Comparison of ENCODE assay signal across 30 cellular contexts in genomic region chr2:159069229-159069628, GRCh38.
DNase-seq lines count a peak whose midpoint lies in the region; TF ChIP-seq lines count a peak whose summit lies in the region.
"Had no signal": no experiment of that assay in that cellular context is flagged by ENCODE, and none has a peak within 500 bp of the region (broad histone marks: within the 10 kb centered on the region; RNA-seq: fewer than 3 reads in every experiment).

No MANE protein-coding gene starts in this region.

- no peaks in the 10 kb centered on the region for H4K20me1 ChIP-seq in fibroblast of lung (ENCODE audit: control insufficient read depth, extremely low read depth, insufficient read depth, low read length)

- DNase-seq in DMS53 (lab: John Stamatoyannopoulos, UW) (peak; percentile 37), DMS53 treated with DMSO at 0.1 percent for 48 hours (lab: John Stamatoyannopoulos, UW; ENCODE audit: unreplicated experiment) (no peak), SJSA1 (ENCODE audit: low read depth in 1 of 2, low spot score in 2 of 2) (no peak), fibroblast of lung (ENCODE audit: low read depth in 2 of 2) (no peak), osteocyte (ENCODE audit: extremely low spot score, unreplicated experiment) (no peak), cerebellum (ENCODE audit: low spot score) (no peak), RPMI8226 (no peak)
- no peak for DNase-seq in activated CD4-positive, alpha-beta memory T cell treated with anti-CD3 and anti-CD28 coated beads for 36 hours
- DNase-seq: activated CD4-positive, alpha-beta T cell treated with anti-CD3 and anti-CD28 coated beads for 48 hours; activated gamma-delta T cell treated with Interleukin-2 at 50 U/mL for 16 hours; activated T-cell treated with anti-CD3 and anti-CD28 coated beads, Interleukin-2, amount 50 U/mL, for 1 hour; CD4-positive, CD25-positive, alpha-beta regulatory T cell; effector memory CD4-positive, alpha-beta T cell; GOT3; hypothalamus; immature natural killer cell; naive thymus-derived CD8-positive, alpha-beta T cell; NCI-H146; NCI-H2107; NCI-H446 treated with DMSO at 0.1 percent for 48 hours; NCI-H82; pancreas; right lobe of liver; stimulated activated CD4-positive, alpha-beta T cell treated with anti-CD3 and anti-CD28 coated beads, Interleukin-4, amount 100 ng/mL, for 4 hours; WERI-Rb-1 had no signal

- H3K4me3 Mint-ChIP-seq in osteocyte (ENCODE audit: unreplicated experiment) = no peak overlapping the region
- H3K4me3 Mint-ChIP-seq in activated CD4-positive, alpha-beta memory T cell treated with anti-CD3 and anti-CD28 coated beads for 36 hours = no peak overlapping the region
- H3K4me3 Mint-ChIP-seq: brain; CD4-positive, CD25-positive, alpha-beta regulatory T cell; immature natural killer cell; naive thymus-derived CD8-positive, alpha-beta T cell; stimulated activated memory B cell treated with anti-CD40 and anti-IgM and Interleukin-4, amounts not matched to agents 10 μg/mL and 1 μg/mL and 100 μg/mL, for 72 hours had no signal

- H3K4me1 ChIP-seq in SJSA1 (replicated peaks) (peaks cover 80% of the 10 kb centered on the region), fibroblast of lung (ENCODE audit: control insufficient read depth, extremely low read depth, insufficient read depth, low read length) (peaks cover 32% of the 10 kb centered on the region)

- no peak overlapping the region for H3K9ac ChIP-seq in fibroblast of lung (ENCODE audit: insufficient read depth, low read length)

- H3K27me3 ChIP-seq in SJSA1 (replicated peaks) (no peaks in the 10 kb centered on the region), fibroblast of lung (ENCODE audit: control insufficient read depth, insufficient read depth, low read length) (no peaks in the 10 kb centered on the region)
- H3K27me3 ChIP-seq: pancreas, right lobe of liver had no signal

- H3K4me3 ChIP-seq in SJSA1 (no peak overlapping the region), fibroblast of lung (replicated peaks in 1 of 4; ENCODE audit: control extremely low read depth in 1 of 4, insufficient read depth in 1 of 4, low read depth in 3 of 4, low read length in 4 of 4) (no peak overlapping the region)
- H3K4me3 ChIP-seq: coronary artery, GM12878, pancreas, right lobe of liver had no signal

- no peaks in the 10 kb centered on the region for H3K9me3 ChIP-seq in SJSA1 (replicated peaks)
- H3K9me3 ChIP-seq in fibroblast of lung (ENCODE audit: control insufficient read depth, insufficient read depth, low read depth, low read length) = no peaks in the 10 kb centered on the region
- H3K9me3 ChIP-seq: pancreas, right lobe of liver had no signal

- H3K4me2 ChIP-seq in fibroblast of lung (ENCODE audit: extremely low read depth, insufficient read depth, low read length) = no peak overlapping the region

- POLR2A ChIA-PET in activated CD4-positive, alpha-beta memory T cell treated with anti-CD3 and anti-CD28 coated beads for 36 hours (lab: Charles Lee) = no interaction called here

- no peaks in the 10 kb centered on the region for H3K27me3 Mint-ChIP-seq in osteocyte (ENCODE audit: unreplicated experiment)
- no peaks in the 10 kb centered on the region for H3K27me3 Mint-ChIP-seq in activated CD4-positive, alpha-beta memory T cell treated with anti-CD3 and anti-CD28 coated beads for 36 hours
- H3K27me3 Mint-ChIP-seq: brain; naive thymus-derived CD8-positive, alpha-beta T cell; stimulated activated memory B cell treated with anti-CD40 and anti-IgM and Interleukin-4, amounts not matched to agents 10 μg/mL and 1 μg/mL and 100 μg/mL, for 72 hours had no signal

- H3K36me3 Mint-ChIP-seq in osteocyte (ENCODE audit: unreplicated experiment) = peaks cover 24% of the 10 kb centered on the region
- H3K36me3 Mint-ChIP-seq in activated CD4-positive, alpha-beta memory T cell treated with anti-CD3 and anti-CD28 coated beads for 36 hours = no peaks in the 10 kb centered on the region
- H3K36me3 Mint-ChIP-seq: CD4-positive, CD25-positive, alpha-beta regulatory T cell; immature natural killer cell; naive thymus-derived CD8-positive, alpha-beta T cell; stimulated activated memory B cell treated with anti-CD40 and anti-IgM and Interleukin-4, amounts not matched to agents 10 μg/mL and 1 μg/mL and 100 μg/mL, for 72 hours had no signal

- H3K27ac ChIP-seq in SJSA1 (peak overlapping the region; percentile 81), fibroblast of lung (ENCODE audit: insufficient read depth, low read length) (peak overlapping the region; percentile 60)
- H3K27ac ChIP-seq: 22Rv1, pancreas, right lobe of liver, WERI-Rb-1 had no signal

- peaks cover 66% of the 10 kb centered on the region for H3K4me1 Mint-ChIP-seq in osteocyte (ENCODE audit: unreplicated experiment)
- H3K4me1 Mint-ChIP-seq in activated CD4-positive, alpha-beta memory T cell treated with anti-CD3 and anti-CD28 coated beads for 36 hours (ENCODE audit: low read depth) = no peaks in the 10 kb centered on the region
- H3K4me1 Mint-ChIP-seq: CD4-positive, CD25-positive, alpha-beta regulatory T cell; immature natural killer cell; naive thymus-derived CD8-positive, alpha-beta T cell had no signal

- no peak overlapping the region for H2AFZ ChIP-seq in fibroblast of lung (ENCODE audit: low read length)

- peaks cover 3% of the 10 kb centered on the region for H3K79me2 ChIP-seq in fibroblast of lung (ENCODE audit: control insufficient read depth, insufficient read depth, low read length)

- no peaks in the 10 kb centered on the region for H3K9me3 Mint-ChIP-seq in osteocyte (ENCODE audit: unreplicated experiment)
- no peaks in the 10 kb centered on the region for H3K9me3 Mint-ChIP-seq in activated CD4-positive, alpha-beta memory T cell treated with anti-CD3 and anti-CD28 coated beads for 36 hours
- H3K9me3 Mint-ChIP-seq: brain; CD4-positive, CD25-positive, alpha-beta regulatory T cell; immature natural killer cell; naive thymus-derived CD8-positive, alpha-beta T cell; stimulated activated memory B cell treated with anti-CD40 and anti-IgM and Interleukin-4, amounts not matched to agents 10 μg/mL and 1 μg/mL and 100 μg/mL, for 72 hours had no signal

- TF ChIP-seq CTCF in fibroblast of lung (conservative IDR thresholded peaks at IDR 0.05 in 1 of 2, IDR thresholded peaks at IDR 0.05 in 1 of 2; ENCODE audit: low read depth in 1 of 2, low read length in 2 of 2) (no peak), osteocyte (IDR thresholded peaks at IDR 0.05) (no peak)

- H3K36me3 ChIP-seq in SJSA1 (peaks cover 19% of the 10 kb centered on the region), fibroblast of lung (ENCODE audit: control insufficient read depth, insufficient read depth, low read length) (no peaks in the 10 kb centered on the region)
- H3K36me3 ChIP-seq: pancreas, right lobe of liver, WERI-Rb-1 had no signal

- peak overlapping the region; percentile 86 for H3K27ac Mint-ChIP-seq in osteocyte (ENCODE audit: unreplicated experiment)
- H3K27ac Mint-ChIP-seq in activated CD4-positive, alpha-beta memory T cell treated with anti-CD3 and anti-CD28 coated beads for 36 hours = no peak overlapping the region
- H3K27ac Mint-ChIP-seq: brain; CD4-positive, CD25-positive, alpha-beta regulatory T cell; immature natural killer cell; naive thymus-derived CD8-positive, alpha-beta T cell; stimulated activated memory B cell treated with anti-CD40 and anti-IgM and Interleukin-4, amounts not matched to agents 10 μg/mL and 1 μg/mL and 100 μg/mL, for 72 hours had no signal

- CTCF ChIA-PET in activated CD4-positive, alpha-beta memory T cell treated with anti-CD3 and anti-CD28 coated beads for 36 hours (lab: Charles Lee) = no interaction called here

- intact Hi-C loops in activated CD4-positive, alpha-beta memory T cell treated with anti-CD3 and anti-CD28 coated beads for 36 hours (cut with micrococcal nuclease) = no loop called here
